In genomic region chr21:37784591-37785318, GRCh38 we compare ENCODE assay signal across 17 cellular contexts.
"Had no signal": no experiment of that assay in that cellular context is flagged by ENCODE, and none has a peak within 500 bp of the region (broad histone marks: within the 10 kb centered on the region; RNA-seq: fewer than 3 reads in every experiment).

No MANE protein-coding gene starts in this region.

- DNase-seq: activated CD4-positive, alpha-beta T cell treated with anti-CD3 and anti-CD28 coated beads, Interleukin-2, amount 50 U/mL, for 4 hours; activated gamma-delta T cell; activated T-cell treated with anti-CD3 and anti-CD28 coated beads, Interleukin-2, amount 50 U/mL, for 72 hours; adrenal gland; effector memory CD8-positive, alpha-beta T cell; esophagus squamous epithelium; mesenchymal stem cell; mucosa of descending colon; naive thymus-derived CD8-positive, alpha-beta T cell; sigmoid colon; stimulated activated CD4-positive, alpha-beta T cell treated with anti-CD3 and anti-CD28 coated beads, Interleukin-12 subunit alpha, Interleukin-12 subunit beta, amount 100 ng/mL, for 4 hours; stimulated activated CD4-positive, alpha-beta T cell treated with anti-CD3 and anti-CD28 coated beads, Interleukin-1b, Interleukin-23, amount 100 ng/mL, for 48 hours; stimulated activated CD8-positive, alpha-beta memory T cell treated with anti-CD3 and anti-CD28 coated beads, Interleukin-4, amount 100 ng/mL, for 48 hours; stimulated activated naive CD4-positive, alpha-beta T cell; tibial artery had no signal

- H3K9ac ChIP-seq: parathyroid adenoma had no signal

- H3K27me3 ChIP-seq: adrenal gland, esophagus squamous epithelium, hepatocyte, tibial artery had no signal

- H3K36me3 ChIP-seq: adrenal gland, esophagus squamous epithelium, sigmoid colon, tibial artery had no signal

- H3K4me3 ChIP-seq: adrenal gland, esophagus squamous epithelium, hepatocyte, mucosa of descending colon, sigmoid colon, tibial artery had no signal

- H3K4me1 ChIP-seq: adrenal gland, esophagus squamous epithelium, parathyroid adenoma, sigmoid colon had no signal

- H3K9me3 ChIP-seq: adrenal gland, tibial artery had no signal

- H3K4me2 ChIP-seq: hepatocyte had no signal
